ENCODE assay signal across 2 cellular contexts in genomic region chr6:16040282-16040974, GRCh38.
TF ChIP-seq lines count a peak whose summit lies in the region.

No MANE protein-coding gene starts in this region.

TF ChIP-seq in HEK293, 187 proteins besides CTCF, POLR2A, EP300 and RAD21 (continued from another document):
- peak; percentile 29 for TF ChIP-seq SETDB1 (IDR thresholded peaks at IDR 0.05; ENCODE audit: insufficient read length, low read length)
- peak; percentile 32 for TF ChIP-seq ZNF529 (tag by site-specific recombination; IDR thresholded peaks at IDR 0.05; ENCODE audit: insufficient replicate concordance)
- TF ChIP-seq ZNF391 (tag by site-specific recombination; IDR thresholded peaks at IDR 0.05; ENCODE audit: borderline replicate concordance, low read depth): no peak
- 0 out of 2 replicates have a peak, but pooled peaks have one; percentile 30 for TF ChIP-seq ZNF610 (tag by site-specific recombination; IDR thresholded peaks at IDR 0.05; ENCODE audit: borderline replicate concordance)
- no peak for TF ChIP-seq ZNF639 (tag by site-specific recombination; IDR thresholded peaks at IDR 0.05)
- TF ChIP-seq ZNF121 (tag by site-specific recombination; IDR thresholded peaks at IDR 0.05): no peak
- TF ChIP-seq ZNF26 (tag by site-specific recombination; IDR thresholded peaks at IDR 0.05): no peak
- no peak for TF ChIP-seq WT1 (tag by site-specific recombination; IDR thresholded peaks at IDR 0.05)
- TF ChIP-seq ZNF600 (tag by site-specific recombination; IDR thresholded peaks at IDR 0.05): no peak
- no peak for TF ChIP-seq ZBTB44 (tag by site-specific recombination; IDR thresholded peaks at IDR 0.05)
- no peak for TF ChIP-seq REPIN1 (tag by site-specific recombination; IDR thresholded peaks at IDR 0.05; ENCODE audit: low read depth)
- no peak for TF ChIP-seq GFI1B (tag by site-specific recombination; IDR thresholded peaks at IDR 0.05)
- TF ChIP-seq ZIC2 (tag by site-specific recombination; IDR thresholded peaks at IDR 0.05): no peak
- no peak for TF ChIP-seq ZBTB20 (tag by site-specific recombination; IDR thresholded peaks at IDR 0.05)
- no peak for TF ChIP-seq ZNF596 (tag by site-specific recombination; IDR thresholded peaks at IDR 0.05)
- TF ChIP-seq SP2 (tag by site-specific recombination; IDR thresholded peaks at IDR 0.05): no peak
- TF ChIP-seq ATF2 (tag by site-specific recombination; IDR thresholded peaks at IDR 0.05; ENCODE audit: low read depth): no peak
- TF ChIP-seq SP7 (tag by site-specific recombination; IDR thresholded peaks at IDR 0.05): no peak
TF ChIP-seq in HEK293: peak in this region for 4.

TF ChIP-seq in K562, 482 proteins besides CTCF, POLR2A, EP300 and RAD21 (continued from another document):
- TF ChIP-seq SFPQ (IDR thresholded peaks at IDR 0.05; ENCODE audit: low read depth, low read length) (no peak), ZBTB33 (CRISPR knock-in tag; IDR thresholded peaks at IDR 0.05) (peak; percentile 66), ID3 (CRISPR knock-in tag; IDR thresholded peaks at IDR 0.05) (no peak), ID3 (tag; IDR thresholded peaks at IDR 0.05) (0 out of 2 replicates have a peak, but pooled peaks have one; percentile 17), ZNF518B (CRISPR knock-in tag; IDR thresholded peaks at IDR 0.05) (no peak), ZNF668 (CRISPR knock-in tag; IDR thresholded peaks at IDR 0.05) (no peak), TRIM24 (IDR thresholded peaks at IDR 0.05) (peak in 1 of 2 experiments; percentile 48; a peak in 1 of 4 replicates), CBX3 (IDR thresholded peaks at IDR 0.05; ENCODE audit: borderline replicate concordance in 1 of 2, low read length in 2 of 2) (peak in 1 of 2 experiments; percentile 37; a peak in 1 of 3 replicates), CBX1 (IDR thresholded peaks at IDR 0.05; ENCODE audit: low read depth) (peak; percentile 58; the same call in 1 of the 2 replicates), FIP1L1 (IDR thresholded peaks at IDR 0.05; ENCODE audit: low read depth, low read length, poor library complexity, severe bottlenecking) (peak; percentile 22), ZNF280B (CRISPR knock-in tag; IDR thresholded peaks at IDR 0.05) (peak; percentile 30; the same call in 1 of the 2 replicates), FOXJ2 (tag; IDR thresholded peaks at IDR 0.05) (no peak), CBX5 (IDR thresholded peaks at IDR 0.05; ENCODE audit: borderline replicate concordance, low read depth) (peak; percentile 65; the same call in 1 of the 2 replicates), GATAD2B (IDR thresholded peaks at IDR 0.05; ENCODE audit: borderline replicate concordance) (no peak), HLTF (IDR thresholded peaks at IDR 0.05) (peak; percentile 98), TRIM28 (IDR thresholded peaks at IDR 0.05) (peak; percentile 65), C11orf30 (IDR thresholded peaks at IDR 0.05; ENCODE audit: low read depth) (no peak)
